ENCODE assay signal across 1 cellular context in the genomic region with DNA sequence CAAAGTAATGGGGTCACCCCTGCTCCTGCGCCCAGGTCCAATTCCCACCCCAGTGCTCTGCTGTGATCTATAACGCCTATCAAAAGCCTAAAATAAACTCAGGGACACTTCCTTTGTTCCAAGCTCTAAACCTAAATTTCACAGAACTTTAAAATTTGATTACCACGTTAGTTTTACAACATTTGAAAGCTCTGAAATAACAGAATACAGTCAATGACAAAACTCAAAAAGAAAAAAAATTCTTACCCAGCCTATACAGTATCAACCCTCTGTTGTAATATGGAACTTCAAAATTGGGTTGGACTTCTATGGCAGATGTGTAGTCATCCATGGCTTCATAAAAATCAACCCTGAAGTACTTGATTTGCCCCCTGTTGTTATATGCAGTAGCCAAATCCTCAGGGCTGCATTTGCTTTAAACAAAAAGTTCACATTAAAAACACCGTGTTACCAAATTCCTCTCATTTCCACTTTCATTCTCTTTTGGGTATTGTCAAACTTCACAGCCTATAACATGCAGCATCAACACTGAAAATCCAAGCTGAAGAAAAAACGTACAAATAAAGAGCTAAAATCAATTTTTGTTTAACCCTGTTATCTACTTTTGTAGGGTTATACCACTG.
TF ChIP-seq lines count a peak whose summit lies in the region.

No MANE protein-coding gene starts in this region.

TF ChIP-seq in HepG2, 621 proteins besides CTCF, POLR2A, EP300 and RAD21 (continued from another document):
- TF ChIP-seq ZNF280B (CRISPR knock-in tag; IDR thresholded peaks at IDR 0.05; ENCODE audit: borderline replicate concordance): no peak
- TF ChIP-seq RCOR2 (CRISPR knock-in tag; IDR thresholded peaks at IDR 0.05): no peak
- TF ChIP-seq ZNF816 (CRISPR knock-in tag; IDR thresholded peaks at IDR 0.05; ENCODE audit: borderline replicate concordance): no peak
- TF ChIP-seq ZNF431 (CRISPR knock-in tag; IDR thresholded peaks at IDR 0.05; ENCODE audit: borderline replicate concordance, low read depth): no peak
- no peak for TF ChIP-seq ZNF430 (CRISPR knock-in tag; IDR thresholded peaks at IDR 0.05)
